In the genomic region with DNA sequence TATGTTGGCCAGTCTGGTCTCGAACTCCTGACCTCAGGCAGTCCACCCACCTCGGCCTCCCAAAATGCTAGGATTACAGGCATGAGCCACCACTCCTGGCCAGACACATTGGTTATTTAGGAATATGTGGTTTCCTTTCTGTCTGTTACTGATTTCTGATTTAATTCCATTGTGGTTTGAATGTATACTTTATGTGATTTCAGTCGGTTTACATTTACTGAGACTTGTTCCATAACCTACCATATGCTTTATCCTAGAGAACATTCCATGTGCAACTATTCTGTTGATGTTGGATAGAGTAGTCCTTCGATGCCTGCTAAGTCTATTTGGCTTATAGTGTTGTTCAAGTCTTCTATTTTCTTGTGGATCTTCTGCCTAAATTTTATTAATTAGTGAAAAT, we compare ENCODE assay signal across 29 cellular contexts. TPM values are rescaled to one million over a fixed set of nuclear protein-coding genes. Genes with fewer than 3 reads are reported as not detected.
"Had no signal": no experiment of that assay in that cellular context is flagged by ENCODE, and none has a peak within 500 bp of the region (broad histone marks: within the 10 kb centered on the region; RNA-seq: fewer than 3 reads in every experiment).

No MANE protein-coding gene starts in this region.

- FAIRE-seq: astrocyte had no signal

- H3K36me3 Mint-ChIP-seq: activated naive CD8-positive, alpha-beta T cell; brain; WTC11 had no signal

- H3K4me1 Mint-ChIP-seq: brain; central memory CD8-positive, alpha-beta T cell had no signal

- H3K4me3 ChIP-seq: MG63, Peyer's patch, SJSA1 had no signal

- H3K4me3 Mint-ChIP-seq: activated naive CD4-positive, alpha-beta T cell treated with anti-CD3 and anti-CD28 coated beads for 36 hours; activated naive CD8-positive, alpha-beta T cell; brain; central memory CD8-positive, alpha-beta T cell; WTC11 had no signal

- DNase-seq: activated CD4-positive, alpha-beta T cell treated with anti-CD3 and anti-CD28 coated beads for 48 hours; activated CD4-positive, alpha-beta T cell treated with anti-CD3 and anti-CD28 coated beads, Interleukin-2, amount 50 U/mL, for 48 hours; activated CD4-positive, CD25-positive, alpha-beta regulatory T cell treated with anti-CD3 and anti-CD28 coated beads, Interleukin-2, amount 50 U/mL, for 72 hours; activated gamma-delta T cell; activated naive CD4-positive, alpha-beta T cell treated with anti-CD3 and anti-CD28 coated beads for 36 hours; activated T-cell treated with anti-CD3 and anti-CD28 coated beads for 4 hours; amygdala; MG63; NCI-H1105; NCI-H1436 treated with DMSO at 0.1 percent for 48 hours; NCI-H187; NCI-H2081; NCI-H510A treated with DMSO at 0.1 percent for 48 hours; NCI-H69; NK-92 treated with Interleukin-12 subunit alpha and Interleukin-12 subunit beta, amount 100 ng/mL, for 24 hours; OCI-M1; Peyer's patch; Right ventricle myocardium superior; SW 1271 had no signal

- H3K27me3 ChIP-seq: MG63, Peyer's patch, SJSA1 had no signal

- H3K27ac Mint-ChIP-seq: activated naive CD4-positive, alpha-beta T cell treated with anti-CD3 and anti-CD28 coated beads for 36 hours; activated naive CD8-positive, alpha-beta T cell; brain had no signal

- H3K9me3 ChIP-seq: MG63, Peyer's patch, SJSA1 had no signal

- ATAC-seq: SK-N-SH treated with all-trans-retinoic acid at 6 μM for 48 hours, WTC11 had no signal

- H3K36me3 ChIP-seq: MG63, Peyer's patch, SJSA1 had no signal

- H3K4me1 ChIP-seq: SJSA1 had no signal

- H3K27ac ChIP-seq: Peyer's patch, RWPE1, SJSA1 had no signal

- H3K9me3 Mint-ChIP-seq: activated naive CD4-positive, alpha-beta T cell treated with anti-CD3 and anti-CD28 coated beads for 36 hours; central memory CD8-positive, alpha-beta T cell had no signal

RNA-seq across cellular contexts. Expression of a gene that starts 1.6 kb away (rescaled TPM):
- total RNA-seq: astrocyte, Right ventricle myocardium superior, SJSA1, WTC11 had no signal

RNA-seq across cellular contexts. Expression of a gene that starts 59.4 kb away (rescaled TPM):
- total RNA-seq: activated CD8-positive, alpha-beta memory T cell treated with anti-CD3 and anti-CD28 coated beads for 36 hours; activated naive CD4-positive, alpha-beta T cell treated with anti-CD3 and anti-CD28 coated beads for 36 hours; Peyer's patch; T-helper 1 cell treated with Interleukin-12 subunit alpha and Interleukin-12 subunit beta and Interleukin-4 antibody, amounts not matched to agents 30 ng/mL and 1 ng/mL, for 36 hours had no signal
